16 cellular contexts compared by ENCODE assay signal in genomic region chr3:117735481-117736101, GRCh38.
DNase-seq lines count a peak whose midpoint lies in the region; TF ChIP-seq lines count a peak whose summit lies in the region.
"Had no signal": no experiment of that assay in that cellular context is flagged by ENCODE, and none has a peak within 500 bp of the region (broad histone marks: within the 10 kb centered on the region; RNA-seq: fewer than 3 reads in every experiment).

No MANE protein-coding gene starts in this region.

- no peaks in the 10 kb centered on the region for H3K9me2 ChIP-seq in MM.1S (replicated peaks; ENCODE audit: insufficient read depth, low read length)

- DNase-seq in AG08396 (ENCODE audit: low spot score) (peak; percentile 26), HFFc6 (peak; percentile 86), astrocyte of the cerebellum (ENCODE audit: low read depth) (peak; percentile 65), hepatic stellate cell (ENCODE audit: low spot score) (peak; percentile 8), HUDEP-2 (lab: John Stamatoyannopoulos, UW; ENCODE audit: unreplicated experiment in 76 of 76) (no peak), MM.1S (no peak), NCI-H187 (lab: John Stamatoyannopoulos, UW) (no peak), NCI-H748 treated with DMSO at 0.1 percent for 48 hours (lab: John Stamatoyannopoulos, UW) (no peak)
- DNase-seq: activated CD4-positive, alpha-beta T cell treated with anti-CD3 and anti-CD28 coated beads for 1 hour; body of pancreas; KG1; NCI-H2081 treated with DMSO at 0.1 percent for 48 hours; stimulated activated CD4-positive, alpha-beta T cell treated with anti-CD3 and anti-CD28 coated beads, Interleukin-4, amount 100 ng/mL, for 4 hours; stimulated activated naive CD8-positive, alpha-beta T cell treated with anti-CD3 and anti-CD28 coated beads, Interleukin-15, Interleukin-2, amounts not matched to agents 100 U/mL and 50 U/mL, for 24 hours; T-cell had no signal

- in situ Hi-C loops in astrocyte of the cerebellum (cut with HindIII; ENCODE audit: low sequenced_read_pairs) = no loop called here

- H3K27ac ChIP-seq in MM.1S (ENCODE audit: low read length) = no peak overlapping the region
- H3K27ac ChIP-seq: BLaER1 treated with 17β-estradiol and CSF1 and Interleukin-3, amounts not matched to agents 10 nM and 100 nM; body of pancreas had no signal

- H3K9me3 ChIP-seq in MM.1S (replicated peaks; ENCODE audit: insufficient read depth, low read length) = no peaks in the 10 kb centered on the region
- H3K9me3 ChIP-seq: BLaER1 treated with 17β-estradiol and CSF1 and Interleukin-3, amounts not matched to agents 10 nM and 100 nM; body of pancreas had no signal

- H3F3A ChIP-seq in MM.1S (ENCODE audit: insufficient read depth, low read length) = no peaks in the 10 kb centered on the region

- H3K4me2 ChIP-seq in MM.1S (ENCODE audit: low read depth, low read length) = no peak overlapping the region
- H3K4me2 ChIP-seq: BLaER1 treated with 17β-estradiol and CSF1 and Interleukin-3, amounts not matched to agents 10 nM and 100 nM had no signal

- no peak overlapping the region for H3K4me3 ChIP-seq in astrocyte of the cerebellum (ENCODE audit: low read depth, low read length)
- H3K4me3 ChIP-seq in MM.1S (ENCODE audit: low read length) = no peak overlapping the region
- H3K4me3 ChIP-seq: BLaER1 treated with 17β-estradiol and CSF1 and Interleukin-3, amounts not matched to agents 10 nM and 100 nM; body of pancreas had no signal

- H3K27me3 ChIP-seq in MM.1S (replicated peaks; ENCODE audit: insufficient read depth, low read length) = no peaks in the 10 kb centered on the region
- H3K27me3 ChIP-seq: BLaER1 treated with 17β-estradiol and CSF1 and Interleukin-3, amounts not matched to agents 10 nM and 100 nM; body of pancreas had no signal

- no peaks in the 10 kb centered on the region for H4K20me1 ChIP-seq in MM.1S (ENCODE audit: insufficient read depth, low read length)
- H4K20me1 ChIP-seq: BLaER1 treated with 17β-estradiol and CSF1 and Interleukin-3, amounts not matched to agents 10 nM and 100 nM had no signal

- H3K9ac ChIP-seq in MM.1S (ENCODE audit: low read length) = no peak overlapping the region
- H3K9ac ChIP-seq: BLaER1 treated with 17β-estradiol and CSF1 and Interleukin-3, amounts not matched to agents 10 nM and 100 nM had no signal

- no peaks in the 10 kb centered on the region for H3K36me3 Mint-ChIP-seq in HFFc6 (ENCODE audit: low read depth)
- H3K36me3 Mint-ChIP-seq: T-cell had no signal

- H3K79me2 ChIP-seq in MM.1S (ENCODE audit: low read length) = no peaks in the 10 kb centered on the region

- no peak overlapping the region for H2AFZ ChIP-seq in MM.1S (ENCODE audit: low read length)

- TF ChIP-seq CTCF in HFFc6 (IDR thresholded peaks at IDR 0.05) = no peak
- TF ChIP-seq CTCF in astrocyte of the cerebellum (IDR thresholded peaks at IDR 0.05; ENCODE audit: low read depth, low read length, missing control alignments) = no peak
- TF ChIP-seq CTCF in MM.1S (IDR thresholded peaks at IDR 0.05; ENCODE audit: low read length) = no peak

- peak overlapping the region; percentile 66 for H3K27ac Mint-ChIP-seq in HFFc6
- H3K27ac Mint-ChIP-seq: T-cell had no signal

- H3K36me3 ChIP-seq in MM.1S (replicated peaks; ENCODE audit: insufficient read depth, low read length) = no peaks in the 10 kb centered on the region
- H3K36me3 ChIP-seq: BLaER1 treated with 17β-estradiol and CSF1 and Interleukin-3, amounts not matched to agents 10 nM and 100 nM had no signal

- H3K4me1 ChIP-seq in MM.1S (ENCODE audit: low read length) = no peaks in the 10 kb centered on the region
- H3K4me1 ChIP-seq: BLaER1 treated with 17β-estradiol and CSF1 and Interleukin-3, amounts not matched to agents 10 nM and 100 nM; body of pancreas had no signal

- no peaks in the 10 kb centered on the region; the same call in 1 of the 2 replicates for H3K9me3 Mint-ChIP-seq in HFFc6

- H3K4me3 Mint-ChIP-seq in HFFc6 = peak overlapping the region; percentile 61
- H3K4me3 Mint-ChIP-seq: T-cell had no signal

- H3K27me3 Mint-ChIP-seq in HFFc6 (ENCODE audit: insufficient read depth) = no peaks in the 10 kb centered on the region
- H3K27me3 Mint-ChIP-seq: T-cell had no signal

- peaks cover 29% of the 10 kb centered on the region for H3K4me1 Mint-ChIP-seq in HFFc6 (ENCODE audit: low read depth)
- H3K4me1 Mint-ChIP-seq: T-cell had no signal

Comparison
In these comparisons a context has a peak if more than half of its experiments do, and no peak if none do; other contexts are left out.
1. DNase-seq: peak in AG08396 (single experiment), HFFc6 (single experiment), astrocyte of the cerebellum (single experiment) and hepatic stellate cell (single experiment); none in HUDEP-2 (0 of 76), MM.1S (single experiment), NCI-H187 (0 of 2) and NCI-H748 treated with DMSO at 0.1 percent for 48 hours (single experiment).